In genomic region chr5:1078206-1078605, GRCh38 we compare ENCODE assay signal across 31 cellular contexts.
"Had no signal": no experiment of that assay in that cellular context is flagged by ENCODE, and none has a peak within 500 bp of the region (broad histone marks: within the 10 kb centered on the region; RNA-seq: fewer than 3 reads in every experiment).

No MANE protein-coding gene starts in this region.

- H3K4me3 Mint-ChIP-seq: naive thymus-derived CD4-positive, alpha-beta T cell; natural killer cell; nephron; neural progenitor cell; stimulated activated memory B cell treated with anti-CD40 and anti-IgM and Interleukin-4, amounts not matched to agents 10 μg/mL and 1 μg/mL and 100 μg/mL, for 72 hours; stimulated activated naive CD8-positive, alpha-beta T cell treated with anti-CD3 and anti-CD28 coated beads, Interleukin-15, amount 100 ng/mL, for 72 hours; type B pancreatic cell had no signal

- FAIRE-seq: pancreas had no signal

- H2AFZ ChIP-seq: neural progenitor cell had no signal

- H3K9me3 ChIP-seq: neutrophil, pancreas, psoas muscle, spleen, suprapubic skin, testis, tibial artery, transverse colon, upper lobe of right lung, uterus had no signal

- ATAC-seq: naive thymus-derived CD4-positive, alpha-beta T cell; natural killer cell; pancreas; psoas muscle; right cardiac atrium; sciatic nerve; stimulated activated memory B cell treated with anti-CD40 and anti-IgM and Interleukin-4, amounts not matched to agents 10 μg/mL and 1 μg/mL and 100 μg/mL, for 72 hours; stimulated activated naive CD8-positive, alpha-beta T cell treated with anti-CD3 and anti-CD28 coated beads, Interleukin-15, amount 100 ng/mL, for 72 hours; stimulated activated naive CD8-positive, alpha-beta T cell treated with anti-CD3 and anti-CD28 coated beads, Interleukin-15, Interleukin-2, amounts not matched to agents 100 U/mL and 50 U/mL, for 24 hours; upper lobe of right lung had no signal

- DNase-seq: naive thymus-derived CD4-positive, alpha-beta T cell; natural killer cell; nucleus accumbens; pancreas; psoas muscle; right cardiac atrium; spleen; stimulated activated CD4-positive, alpha-beta T cell treated with anti-CD3 and anti-CD28 coated beads, Interleukin-12 subunit alpha, Interleukin-12 subunit beta, amount 100 ng/mL, for 4 hours; stimulated activated CD4-positive, alpha-beta T cell treated with anti-CD3 and anti-CD28 coated beads, Interleukin-1b, Interleukin-23, amount 100 ng/mL, for 48 hours; stimulated activated CD4-positive, alpha-beta T cell treated with anti-CD3 and anti-CD28 coated beads, Interleukin-4, amount 100 ng/mL, for 1 hour; stimulated activated CD4-positive, alpha-beta T cell treated with anti-CD3 and anti-CD28 coated beads, Interleukin-4, amount 100 ng/mL, for 4 hours; stimulated activated CD8-positive, alpha-beta memory T cell treated with anti-CD3 and anti-CD28 coated beads, Interleukin-4, amount 100 ng/mL, for 48 hours; stimulated activated naive CD4-positive, alpha-beta T cell; stimulated activated naive CD8-positive, alpha-beta T cell treated with anti-CD3 and anti-CD28 coated beads, Interleukin-15, amount 100 ng/mL, for 72 hours; stimulated activated naive CD8-positive, alpha-beta T cell treated with anti-CD3 and anti-CD28 coated beads, Interleukin-15, Interleukin-2, amounts not matched to agents 100 U/mL and 50 U/mL, for 24 hours; substantia nigra; testis; tibial artery; transverse colon; upper lobe of right lung; uterus had no signal

- H3K4me3 ChIP-seq: neural progenitor cell, pancreas, psoas muscle, skin epidermis, smooth muscle cell, spleen, suprapubic skin, testis, tibial artery, transverse colon, upper lobe of right lung, uterus had no signal

- H3K4me1 ChIP-seq: neural progenitor cell, pancreas, psoas muscle, suprapubic skin, testis, tibial artery, transverse colon, upper lobe of right lung, uterus had no signal

- H3K9ac ChIP-seq: neural progenitor cell had no signal

- H3K9me3 Mint-ChIP-seq: naive thymus-derived CD4-positive, alpha-beta T cell; natural killer cell; nephron; neural progenitor cell; stimulated activated memory B cell treated with anti-CD40 and anti-IgM and Interleukin-4, amounts not matched to agents 10 μg/mL and 1 μg/mL and 100 μg/mL, for 72 hours; stimulated activated naive CD8-positive, alpha-beta T cell treated with anti-CD3 and anti-CD28 coated beads, Interleukin-15, amount 100 ng/mL, for 72 hours; type B pancreatic cell had no signal

- H3K36me3 ChIP-seq: neural progenitor cell, neutrophil, uterus had no signal

- H3K36me3 Mint-ChIP-seq: natural killer cell, type B pancreatic cell had no signal

- H3K27me3 Mint-ChIP-seq: naive thymus-derived CD4-positive, alpha-beta T cell; progenitor cell of endocrine pancreas; stimulated activated memory B cell treated with anti-CD40 and anti-IgM and Interleukin-4, amounts not matched to agents 10 μg/mL and 1 μg/mL and 100 μg/mL, for 72 hours; stimulated activated naive CD8-positive, alpha-beta T cell treated with anti-CD3 and anti-CD28 coated beads, Interleukin-15, amount 100 ng/mL, for 72 hours; type B pancreatic cell had no signal

- H3K27ac ChIP-seq: neural progenitor cell, neutrophil, pancreas, psoas muscle, skin epidermis, spleen, suprapubic skin, testis, tibial artery, transverse colon, upper lobe of right lung, uterus had no signal

- H3K27me3 ChIP-seq: neural progenitor cell, neutrophil, pancreas, spleen, suprapubic skin, testis, tibial artery, transverse colon, upper lobe of right lung, uterus had no signal

- H3K4me1 Mint-ChIP-seq: neural progenitor cell; stimulated activated memory B cell treated with anti-CD40 and anti-IgM and Interleukin-4, amounts not matched to agents 10 μg/mL and 1 μg/mL and 100 μg/mL, for 72 hours; stimulated activated naive CD8-positive, alpha-beta T cell treated with anti-CD3 and anti-CD28 coated beads, Interleukin-15, amount 100 ng/mL, for 72 hours had no signal

- H3K4me2 ChIP-seq: neural progenitor cell, smooth muscle cell had no signal

- H3K27ac Mint-ChIP-seq: natural killer cell; nephron; neural progenitor cell; progenitor cell of endocrine pancreas; stimulated activated memory B cell treated with anti-CD40 and anti-IgM and Interleukin-4, amounts not matched to agents 10 μg/mL and 1 μg/mL and 100 μg/mL, for 72 hours; type B pancreatic cell had no signal
